ENCODE assay signal across 17 cellular contexts in the genomic region with DNA sequence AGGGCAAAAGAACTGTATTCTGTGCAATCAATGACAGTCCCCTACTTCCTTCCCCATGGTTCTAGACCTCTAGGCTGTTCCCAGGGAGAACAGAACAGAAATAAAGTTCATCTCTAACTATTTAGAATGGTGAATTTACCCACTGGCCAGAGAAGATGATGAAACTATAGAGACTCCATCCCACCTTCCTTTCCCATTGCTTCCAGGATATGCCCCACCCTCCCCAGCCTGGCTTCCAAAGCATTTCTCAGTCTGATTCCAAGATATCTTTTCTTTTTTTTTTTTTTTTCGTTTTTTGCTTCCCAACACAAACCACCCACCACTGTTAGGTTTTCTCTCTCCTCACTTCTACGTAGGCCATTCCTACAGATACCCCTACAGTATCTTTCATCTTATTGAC.
"Had no signal": no experiment of that assay in that cellular context is flagged by ENCODE, and none has a peak within 500 bp of the region (broad histone marks: within the 10 kb centered on the region; RNA-seq: fewer than 3 reads in every experiment).

No MANE protein-coding gene starts in this region.

- H3K27ac ChIP-seq: adrenal gland, lower lobe of right lung, prostate gland, right atrium auricular region had no signal

- H3K4me3 Mint-ChIP-seq: activated B cell treated with CpG ODN at 0.5 μM for 24 hours, mesothelial cell of epicardium had no signal

- H3K9me3 Mint-ChIP-seq: activated B cell treated with CpG ODN at 0.5 μM for 24 hours; activated CD4-positive, alpha-beta memory T cell treated with anti-CD3 and anti-CD28 coated beads for 36 hours; activated naive CD4-positive, alpha-beta T cell treated with anti-CD3 and anti-CD28 coated beads, Interleukin-2, amount 50 U/mL, for 72 hours; activated T-helper 1 cell treated with anti-CD3 and anti-CD28 coated beads, Interleukin-12 subunit alpha, Interleukin-12 subunit beta, Interleukin-2, Interleukin-4 antibody, amounts not matched to agents 30 ng/mL and 10 ng/mL and 1 ng/mL, durations not matched to agents 14 hours and 24 hours and 36 hours; mesothelial cell of epicardium; stimulated activated naive CD8-positive, alpha-beta T cell treated with anti-CD3 and anti-CD28 coated beads, Interleukin-15, amount 100 ng/mL, for 72 hours had no signal

- H3K36me3 Mint-ChIP-seq: activated CD4-positive, alpha-beta memory T cell treated with anti-CD3 and anti-CD28 coated beads for 36 hours; activated naive CD4-positive, alpha-beta T cell treated with anti-CD3 and anti-CD28 coated beads, Interleukin-2, amount 50 U/mL, for 72 hours; mesothelial cell of epicardium had no signal

- H3K9me3 ChIP-seq: adrenal gland, lower lobe of right lung, prostate gland, right atrium auricular region had no signal

- DNase-seq: activated B cell treated with CpG ODN at 0.5 μM for 24 hours; activated CD4-positive, alpha-beta memory T cell treated with anti-CD3 and anti-CD28 coated beads for 36 hours; activated CD4-positive, alpha-beta T cell treated with anti-CD3 and anti-CD28 coated beads for 4 hours; activated gamma-delta T cell treated with Interleukin-2 at 50 U/mL for 16 hours; activated T-cell treated with anti-CD3 and anti-CD28 coated beads for 4 hours; adrenal gland; cerebellar nuclear complex; cortex of kidney; effector CD4-positive, alpha-beta T cell; lower lobe of right lung; stimulated activated naive CD8-positive, alpha-beta T cell treated with anti-CD3 and anti-CD28 coated beads, Interleukin-15, amount 100 ng/mL, for 72 hours; T-helper 9 cell had no signal

- H3K27me3 Mint-ChIP-seq: activated B cell treated with CpG ODN at 0.5 μM for 24 hours; activated CD4-positive, alpha-beta memory T cell treated with anti-CD3 and anti-CD28 coated beads for 36 hours; stimulated activated naive CD8-positive, alpha-beta T cell treated with anti-CD3 and anti-CD28 coated beads, Interleukin-15, amount 100 ng/mL, for 72 hours had no signal

- H3K4me3 ChIP-seq: adrenal gland, lower lobe of right lung, prostate gland, right atrium auricular region had no signal

- H3K36me3 ChIP-seq: adrenal gland, lower lobe of right lung, prostate gland, right atrium auricular region had no signal

- ATAC-seq: lower lobe of right lung; stimulated activated naive CD8-positive, alpha-beta T cell treated with anti-CD3 and anti-CD28 coated beads, Interleukin-15, amount 100 ng/mL, for 72 hours had no signal

- H3K27ac Mint-ChIP-seq: activated B cell treated with CpG ODN at 0.5 μM for 24 hours; stimulated activated naive CD8-positive, alpha-beta T cell treated with anti-CD3 and anti-CD28 coated beads, Interleukin-15, amount 100 ng/mL, for 72 hours had no signal

- H3K4me1 ChIP-seq: prostate gland had no signal

- H3K27me3 ChIP-seq: adrenal gland, right atrium auricular region had no signal
